In the genomic region with DNA sequence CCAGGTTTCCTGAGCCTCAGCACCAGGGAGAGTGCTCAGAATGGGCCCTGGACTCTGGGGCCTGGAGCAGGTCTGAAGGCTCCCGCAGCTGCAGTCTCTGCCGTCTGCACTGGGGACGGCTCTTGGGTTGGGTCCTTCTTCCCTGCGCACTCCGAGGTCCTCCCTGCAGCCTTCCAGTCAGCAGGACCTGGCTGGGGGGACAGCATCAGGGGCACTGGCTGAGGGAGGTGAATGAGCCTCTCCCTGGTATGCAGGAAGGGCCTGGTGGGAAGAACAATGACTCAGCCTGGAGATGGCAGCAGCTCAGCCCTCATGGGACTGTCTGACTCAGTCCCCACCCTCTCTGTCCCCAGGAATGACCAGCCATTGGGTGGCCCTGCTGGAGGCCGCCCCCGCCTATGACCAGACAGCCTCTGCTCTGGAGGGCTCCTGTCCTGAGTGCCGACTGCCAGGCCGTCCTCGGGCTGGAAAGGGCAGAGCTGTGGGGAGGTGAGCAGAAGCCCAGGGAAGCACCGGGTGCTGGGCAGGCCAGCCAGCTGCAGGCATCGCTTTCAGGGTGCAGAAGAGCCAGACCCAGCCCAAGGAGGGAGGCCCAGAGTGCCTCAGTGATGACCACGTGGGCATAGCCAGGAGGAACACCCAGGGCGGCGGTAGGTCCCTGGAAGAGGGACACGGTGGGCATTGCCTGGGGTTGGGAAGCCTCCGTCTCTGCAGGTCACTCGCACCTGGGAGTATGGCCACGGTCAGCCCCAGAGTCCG, we compare ENCODE assay signal across 14 cellular contexts.
DNase-seq lines count a peak whose midpoint lies in the region; ATAC-seq and TF ChIP-seq lines count a peak whose summit lies in the region.
"Had no signal": no experiment of that assay in that cellular context is flagged by ENCODE, and none has a peak within 500 bp of the region (broad histone marks: within the 10 kb centered on the region; RNA-seq: fewer than 3 reads in every experiment).

No MANE protein-coding gene starts in this region.

- peak; percentile 35 for ATAC-seq in stimulated activated memory B cell treated with anti-CD40 and anti-IgM and Interleukin-4, amounts not matched to agents 10 μg/mL and 1 μg/mL and 100 μg/mL, for 72 hours
- ATAC-seq in GM21367 (IDR thresholded peaks at IDR 0.05; ENCODE audit: unreplicated experiment) (no peak), HG02981 (IDR thresholded peaks at IDR 0.05; ENCODE audit: unreplicated experiment) (no peak)
- ATAC-seq: activated T-cell treated with anti-CD3 and anti-CD28 coated beads, Interleukin-2, amount 50 U/mL, for 4 hours; mucosa of descending colon; stimulated activated naive CD8-positive, alpha-beta T cell treated with anti-CD3 and anti-CD28 coated beads, Interleukin-15, Interleukin-2, amounts not matched to agents 100 U/mL and 50 U/mL, for 24 hours; T-helper 17 cell had no signal

- no peaks in the 10 kb centered on the region for H3K4me1 Mint-ChIP-seq in stimulated activated memory B cell treated with anti-CD40 and anti-IgM and Interleukin-4, amounts not matched to agents 10 μg/mL and 1 μg/mL and 100 μg/mL, for 72 hours
- H3K4me1 Mint-ChIP-seq: central memory CD8-positive, alpha-beta T cell had no signal

- H3K4me3 ChIP-seq in HEK293 (ENCODE audit: low read depth, low read length): no peak overlapping the region
- H3K4me3 ChIP-seq: mucosa of descending colon had no signal

- H3K4me1 ChIP-seq in HEK293 (ENCODE audit: control insufficient read depth, insufficient read depth, low read length): no peaks in the 10 kb centered on the region

- no peaks in the 10 kb centered on the region for H3K36me3 ChIP-seq in HEK293 (ENCODE audit: control insufficient read depth in 2 of 2, insufficient read depth in 1 of 2, low read length in 2 of 2)

- no peak for TF ChIP-seq CTCF in HEK293 (tag by site-specific recombination; IDR thresholded peaks at IDR 0.05)

- peaks cover 4% of the 10 kb centered on the region for H3K9me3 Mint-ChIP-seq in stimulated activated memory B cell treated with anti-CD40 and anti-IgM and Interleukin-4, amounts not matched to agents 10 μg/mL and 1 μg/mL and 100 μg/mL, for 72 hours
- H3K9me3 Mint-ChIP-seq: activated T-cell treated with anti-CD3 and anti-CD28 coated beads, Interleukin-2, amount 50 U/mL, for 4 hours; central memory CD8-positive, alpha-beta T cell had no signal

- peaks cover 40% of the 10 kb centered on the region for H3K27me3 Mint-ChIP-seq in stimulated activated memory B cell treated with anti-CD40 and anti-IgM and Interleukin-4, amounts not matched to agents 10 μg/mL and 1 μg/mL and 100 μg/mL, for 72 hours

- no peak overlapping the region for H3K27ac Mint-ChIP-seq in stimulated activated memory B cell treated with anti-CD40 and anti-IgM and Interleukin-4, amounts not matched to agents 10 μg/mL and 1 μg/mL and 100 μg/mL, for 72 hours
- H3K27ac Mint-ChIP-seq: T-helper 17 cell had no signal

- no peak overlapping the region for H3K27ac ChIP-seq in HEK293 (ENCODE audit: extremely low read depth, low read depth, low read length)

- peak; percentile 21 for DNase-seq in RPMI8226
- DNase-seq in iPS-NIHi11 (ENCODE audit: low spot score): peak; percentile 56
- no peak for DNase-seq in NCI-H524 (lab: John Stamatoyannopoulos, UW)
- DNase-seq in cerebellum (ENCODE audit: low spot score): no peak
- DNase-seq: activated T-cell treated with anti-CD3 and anti-CD28 coated beads, Interleukin-2, amount 50 U/mL, for 4 hours; NCI-H345; stimulated activated naive CD8-positive, alpha-beta T cell treated with anti-CD3 and anti-CD28 coated beads, Interleukin-15, Interleukin-2, amounts not matched to agents 100 U/mL and 50 U/mL, for 24 hours; T-helper 17 cell had no signal

- CTCF ChIA-PET in HEK293 (lab: Yijun Ruan, JAX): no interaction called here

- no peaks in the 10 kb centered on the region for H3K36me3 Mint-ChIP-seq in stimulated activated memory B cell treated with anti-CD40 and anti-IgM and Interleukin-4, amounts not matched to agents 10 μg/mL and 1 μg/mL and 100 μg/mL, for 72 hours

- no peak overlapping the region for H3K4me3 Mint-ChIP-seq in stimulated activated memory B cell treated with anti-CD40 and anti-IgM and Interleukin-4, amounts not matched to agents 10 μg/mL and 1 μg/mL and 100 μg/mL, for 72 hours
- H3K4me3 Mint-ChIP-seq: activated T-cell treated with anti-CD3 and anti-CD28 coated beads, Interleukin-2, amount 50 U/mL, for 4 hours; central memory CD8-positive, alpha-beta T cell; T-helper 17 cell had no signal

- no peaks in the 10 kb centered on the region for H3K9me3 ChIP-seq in HEK293 (ENCODE audit: control insufficient read depth, insufficient read depth, low read depth, low read length)
- H3K9me3 ChIP-seq: mucosa of descending colon had no signal

- POLR2A ChIA-PET in HEK293 (lab: Yijun Ruan, JAX): no interaction called here

TF ChIP-seq in HEK293, 187 proteins besides CTCF, POLR2A, EP300 and RAD21:
- no peak for TF ChIP-seq ZBTB20 (tag by site-specific recombination; IDR thresholded peaks at IDR 0.05)
- TF ChIP-seq, protein P1, sequence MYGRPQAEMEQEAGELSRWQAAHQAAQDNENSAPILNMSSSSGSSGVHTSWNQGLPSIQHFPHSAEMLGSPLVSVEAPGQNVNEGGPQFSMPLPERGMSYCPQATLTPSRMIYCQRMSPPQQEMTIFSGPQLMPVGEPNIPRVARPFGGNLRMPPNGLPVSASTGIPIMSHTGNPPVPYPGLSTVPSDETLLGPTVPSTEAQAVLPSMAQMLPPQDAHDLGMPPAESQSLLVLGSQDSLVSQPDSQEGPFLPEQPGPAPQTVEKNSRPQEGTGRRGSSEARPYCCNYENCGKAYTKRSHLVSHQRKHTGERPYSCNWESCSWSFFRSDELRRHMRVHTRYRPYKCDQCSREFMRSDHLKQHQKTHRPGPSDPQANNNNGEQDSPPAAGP (tag by site-specific recombination; IDR thresholded peaks at IDR 0.05): 0 out of 2 replicates have a peak, but pooled peaks have one; percentile 24
- 0 out of 2 replicates have a peak, but pooled peaks have one; percentile 37 for TF ChIP-seq EGR2 (tag by site-specific recombination; IDR thresholded peaks at IDR 0.05; ENCODE audit: low read depth)
- peak; percentile 51 for TF ChIP-seq GLIS1 (tag by site-specific recombination; IDR thresholded peaks at IDR 0.05)
- TF ChIP-seq SP2 (tag by site-specific recombination; IDR thresholded peaks at IDR 0.05): peak; percentile 67
- TF ChIP-seq ZFHX2 (tag by site-specific recombination; conservative IDR thresholded peaks at IDR 0.05): 0 out of 2 replicates have a peak, but pooled peaks have one; percentile 23
- peak; percentile 79 for TF ChIP-seq ZIC2 (tag by site-specific recombination; IDR thresholded peaks at IDR 0.05)
- TF ChIP-seq ZNF211 (tag by site-specific recombination; IDR thresholded peaks at IDR 0.05; ENCODE audit: low read depth): no peak
TF ChIP-seq in HEK293: peak in this region for 6.

Comparison
In these comparisons a context has a peak if more than half of its experiments do, and no peak if none do; other contexts are left out.
1. DNase-seq: peak in RPMI8226 (single experiment) and iPS-NIHi11 (single experiment); none in NCI-H524 (0 of 2) and cerebellum (single experiment).